Comparison of ENCODE assay signal across 25 cellular contexts in genomic region chr1:3563125-3563524, GRCh38. TPM values are rescaled to one million over a fixed set of nuclear protein-coding genes. Genes with fewer than 3 reads are reported as not detected.
DNase-seq lines count a peak whose midpoint lies in the region; ATAC-seq, FAIRE-seq and TF ChIP-seq lines count a peak whose summit lies in the region.
"Had no signal": no experiment of that assay in that cellular context is flagged by ENCODE, and none has a peak within 500 bp of the region (broad histone marks: within the 10 kb centered on the region; RNA-seq: fewer than 3 reads in every experiment).

No MANE protein-coding gene starts in this region.

- H3K4me1 ChIP-seq in HepG2 (ENCODE audit: insufficient read depth, low read length) (peaks cover 6% of the 10 kb centered on the region; the same call in 1 of the 2 replicates), right lobe of liver (no peaks in the 10 kb centered on the region), neuronal stem cell (ENCODE audit: control insufficient read depth in 2 of 2, insufficient read depth in 1 of 2, low read depth in 1 of 2, low read length in 2 of 2) (peaks cover 2 to 4% of the 10 kb centered on the region in 2 donors)
- H3K4me1 ChIP-seq: A549 had no signal

- CTCF ChIA-PET in HepG2 (lab: Yijun Ruan, JAX; ENCODE audit: low intra/inter-chr PET ratio, low total read pairs) = no interaction called here
- CTCF ChIA-PET in activated CD4-positive, alpha-beta T cell treated with anti-CD3 and anti-CD28 coated beads for 36 hours (lab: Charles Lee) = interaction anchor here (1.2 kb wide), 1 partner anchor 43 kb away, joined by 3 read pairs; no protein-coding TSS in a partner anchor
- CTCF ChIA-PET in MCF 10A (lab: Yijun Ruan, JAX) = interaction anchor here (4.7 kb wide), 1 partner anchor 58 kb away, joined by 57 read pairs; no protein-coding TSS in a partner anchor

- intact Hi-C loops in HepG2 (cut with micrococcal nuclease; ENCODE audit: unreplicated experiment) = no loop called here
- intact Hi-C loops in right lobe of liver (cut with DNase I) = no loop called here
- intact Hi-C loops in activated CD4-positive, alpha-beta T cell treated with anti-CD3 and anti-CD28 coated beads for 36 hours (cut with DNase I, micrococcal nuclease) = loop anchor here in 1 of 2 experiments (10.0 kb wide), 1 partner anchor 162 kb away; no protein-coding TSS in a partner anchor
- intact Hi-C loops in MCF 10A (cut with micrococcal nuclease) = loop anchor here (10.0 kb wide), 1 partner anchor 68 kb away; no protein-coding TSS in a partner anchor

- H3K27ac Mint-ChIP-seq in endothelial cell (ENCODE audit: unreplicated experiment) = no peak overlapping the region
- H3K27ac Mint-ChIP-seq in activated CD4-positive, alpha-beta T cell treated with anti-CD3 and anti-CD28 coated beads for 36 hours = no peak overlapping the region
- H3K27ac Mint-ChIP-seq in MCF 10A (ENCODE audit: low read depth, unreplicated experiment) = no peak overlapping the region
- H3K27ac Mint-ChIP-seq: B cell; CD4-positive, alpha-beta memory T cell; CD8-positive, alpha-beta memory T cell had no signal

- peaks cover 14% of the 10 kb centered on the region for H3K79me1 ChIP-seq in neuronal stem cell (ENCODE audit: low read depth, low read length)

- no peak overlapping the region for H4K91ac ChIP-seq in neuronal stem cell (ENCODE audit: low read depth, low read length, poor library complexity)

- no peak for ATAC-seq in HepG2
- no peak for ATAC-seq in right lobe of liver
- ATAC-seq in activated CD4-positive, alpha-beta T cell treated with anti-CD3 and anti-CD28 coated beads for 36 hours = no peak
- ATAC-seq: A549, GM12878 had no signal

- H2AFZ ChIP-seq in HepG2 (ENCODE audit: low read length) (no peak overlapping the region), neuronal stem cell (ENCODE audit: low read length) (no peak overlapping the region)

- no peak overlapping the region for H2BK15ac ChIP-seq in neuronal stem cell (ENCODE audit: low read length)

- no TSS peak for BruUV-seq in HepG2 (replicated peaks; lab: Mats Ljungman, UMichigan)
- no TSS peak for BruUV-seq in MCF 10A (replicated peaks; lab: Mats Ljungman, UMichigan)

- peak overlapping the region; percentile 71 for H3K14ac ChIP-seq in neuronal stem cell (ENCODE audit: low read length)

- H3K4me2 ChIP-seq in HepG2 (ENCODE audit: low read depth, low read length) (no peak overlapping the region), neuronal stem cell (ENCODE audit: insufficient read depth, low read length, poor library complexity, severe bottlenecking) (no peak overlapping the region)
- H3K4me2 ChIP-seq: A549; BLaER1 treated with 17β-estradiol and CSF1 and Interleukin-3, amounts not matched to agents 10 nM and 100 nM had no signal

- H3K36me3 ChIP-seq in HepG2 (replicated peaks in 1 of 2; ENCODE audit: control insufficient read depth in 1 of 2, insufficient read depth in 2 of 2, low read length in 2 of 2) (no peaks in the 10 kb centered on the region), right lobe of liver (no peaks in the 10 kb centered on the region), neuronal stem cell (replicated peaks in 1 of 2; ENCODE audit: control insufficient read depth in 2 of 2, insufficient read depth in 2 of 2, low read length in 2 of 2) (no peaks in the 10 kb centered on the region)

- H3K9me3 Mint-ChIP-seq in endothelial cell (ENCODE audit: unreplicated experiment) = peaks cover 6% of the 10 kb centered on the region
- H3K9me3 Mint-ChIP-seq in activated CD4-positive, alpha-beta T cell treated with anti-CD3 and anti-CD28 coated beads for 36 hours (ENCODE audit: low read depth) = no peaks in the 10 kb centered on the region
- H3K9me3 Mint-ChIP-seq in MCF 10A (ENCODE audit: unreplicated experiment) = peaks cover 3% of the 10 kb centered on the region
- H3K9me3 Mint-ChIP-seq: CD8-positive, alpha-beta memory T cell had no signal

- H3K4ac ChIP-seq in neuronal stem cell (ENCODE audit: low read length) = no peak overlapping the region

- H2AK5ac ChIP-seq in neuronal stem cell (ENCODE audit: low read depth, low read length) = no peak overlapping the region

- H3K4me1 Mint-ChIP-seq in endothelial cell (ENCODE audit: unreplicated experiment) (peaks cover 8% of the 10 kb centered on the region), MCF 10A (ENCODE audit: insufficient read depth, unreplicated experiment) (peaks cover 7% of the 10 kb centered on the region)
- no peaks in the 10 kb centered on the region for H3K4me1 Mint-ChIP-seq in activated CD4-positive, alpha-beta T cell treated with anti-CD3 and anti-CD28 coated beads for 36 hours
- H3K4me1 Mint-ChIP-seq: B cell; CD8-positive, alpha-beta memory T cell had no signal

- H3K27me3 ChIP-seq in HepG2 (ENCODE audit: control insufficient read depth in 1 of 2, insufficient read depth in 2 of 2, low read length in 2 of 2) (peaks cover 1 to 38% of the 10 kb centered on the region in 2 experiments; a peak in 4 of 5 replicates), right lobe of liver (no peaks in the 10 kb centered on the region), neuronal stem cell (ENCODE audit: control insufficient read depth in 3 of 3, insufficient read depth in 3 of 3, low read depth in 1 of 3, low read length in 3 of 3) (no peaks in the 10 kb centered on the region)
- H3K27me3 ChIP-seq: BLaER1 treated with 17β-estradiol and CSF1 and Interleukin-3, amounts not matched to agents 10 nM and 100 nM had no signal

- peak overlapping the region; percentile 89 for H3K23ac ChIP-seq in neuronal stem cell (ENCODE audit: low read depth, low read length, poor library complexity)

- TF ChIP-seq EP300 in HepG2 (IDR thresholded peaks at IDR 0.05; ENCODE audit: low read depth in 2 of 2, low read length in 2 of 2) (no peak), HepG2 (CRISPR knock-in tag; IDR thresholded peaks at IDR 0.05; ENCODE audit: borderline replicate concordance) (no peak)

- H2BK12ac ChIP-seq in neuronal stem cell (ENCODE audit: low read length) = no peak overlapping the region

- 57% methylated on average over 7 of the region's 12 CpGs for WGBS in HepG2 (ENCODE audit: low lambda C conversion rate)
- 90% methylated on average over 6 of the region's 12 CpGs for WGBS in right lobe of liver (ENCODE audit: insufficient coverage, low coverage, low lambda C conversion rate, missing lambda C conversion rate)
- no CpG with 5 or more reads among the region's 12 CpGs for WGBS in neuronal stem cell (ENCODE audit: extremely low coverage in 2 of 2, insufficient read length in 2 of 2, insufficient replicate concordance in 1 of 2), 2 donors

- H3K9me3 ChIP-seq in HepG2 (ENCODE audit: low read length) (no peaks in the 10 kb centered on the region), right lobe of liver (no peaks in the 10 kb centered on the region), neuronal stem cell (replicated peaks in 1 of 2; ENCODE audit: control insufficient read depth in 2 of 2, insufficient read depth in 1 of 2, low read depth in 1 of 2, low read length in 2 of 2) (peaks cover 0 to 5% of the 10 kb centered on the region in 2 donors)
- H3K9me3 ChIP-seq: A549 had no signal

- no peak for TF ChIP-seq RAD21 in HepG2 (CRISPR knock-in tag; IDR thresholded peaks at IDR 0.05)

- H3K27ac ChIP-seq in HepG2 (ENCODE audit: extremely low read length, insufficient read depth, low read length) (no peak overlapping the region), right lobe of liver (no peak overlapping the region), neuronal stem cell (replicated peaks; ENCODE audit: low read length) (no peak overlapping the region)
- H3K27ac ChIP-seq: 22Rv1; A549; BLaER1 treated with 17β-estradiol and CSF1 and Interleukin-3, amounts not matched to agents 10 nM and 100 nM; C4-2B had no signal

- H3K36me3 Mint-ChIP-seq in endothelial cell (ENCODE audit: low read depth, unreplicated experiment) (peaks cover 22% of the 10 kb centered on the region), MCF 10A (ENCODE audit: insufficient read depth, unreplicated experiment) (no peaks in the 10 kb centered on the region)
- no peaks in the 10 kb centered on the region for H3K36me3 Mint-ChIP-seq in activated CD4-positive, alpha-beta T cell treated with anti-CD3 and anti-CD28 coated beads for 36 hours (ENCODE audit: low read depth)
- H3K36me3 Mint-ChIP-seq: CD4-positive, alpha-beta memory T cell had no signal

- no peak overlapping the region for H3K4me3 ChIP-seq in HepG2 (replicated peaks in 1 of 3; ENCODE audit: insufficient read depth in 1 of 3, low read depth in 2 of 3, low read length in 3 of 3)
- no peak overlapping the region for H3K4me3 ChIP-seq in right lobe of liver
- H3K4me3 ChIP-seq in neuronal stem cell (ENCODE audit: low read length in 2 of 2) = no peak overlapping the region
- H3K4me3 ChIP-seq: A549; BLaER1 treated with 17β-estradiol and CSF1 and Interleukin-3, amounts not matched to agents 10 nM and 100 nM; GM12878 had no signal

- FAIRE-seq in HepG2 (lab: Jason Lieb, UNC) = no peak
- FAIRE-seq: A549, GM12878, GM12892, GM18507 had no signal

- TF ChIP-seq POLR2A in HepG2 (IDR thresholded peaks at IDR 0.05; ENCODE audit: insufficient read depth in 1 of 2, low read depth in 2 of 2, low read length in 2 of 2) (no peak), right lobe of liver (IDR thresholded peaks at IDR 0.05) (no peak)

- no peaks in the 10 kb centered on the region for H3K79me2 ChIP-seq in HepG2 (ENCODE audit: insufficient read depth, low read length)

- TF ChIP-seq CTCF in HepG2 (CRISPR knock-in tag; IDR thresholded peaks at IDR 0.05) = no peak
- no peak for TF ChIP-seq CTCF in right lobe of liver (IDR thresholded peaks at IDR 0.05)
- TF ChIP-seq CTCF in endothelial cell (IDR thresholded peaks at IDR 0.05; ENCODE audit: unreplicated experiment) = no peak
- TF ChIP-seq CTCF in MCF 10A (IDR thresholded peaks at IDR 0.05; ENCODE audit: unreplicated experiment) = no peak

- H3K9ac ChIP-seq in HepG2 (ENCODE audit: insufficient read depth, low read depth, low read length) = no peak overlapping the region
- peak overlapping the region; percentile 53 for H3K9ac ChIP-seq in neuronal stem cell (ENCODE audit: low read depth, low read length, poor library complexity)

- peaks cover 14% of the 10 kb centered on the region for H3K27me3 Mint-ChIP-seq in endothelial cell (ENCODE audit: unreplicated experiment)
- no peaks in the 10 kb centered on the region for H3K27me3 Mint-ChIP-seq in activated CD4-positive, alpha-beta T cell treated with anti-CD3 and anti-CD28 coated beads for 36 hours
- H3K27me3 Mint-ChIP-seq in MCF 10A (ENCODE audit: insufficient read depth, unreplicated experiment) = peaks cover 11% of the 10 kb centered on the region

- H4K20me1 ChIP-seq in HepG2 (ENCODE audit: insufficient read depth, low read length) = peaks cover 9% of the 10 kb centered on the region; the same call in 1 of the 2 replicates

- H4K8ac ChIP-seq in neuronal stem cell (ENCODE audit: low read depth, low read length) = no peak overlapping the region

- no peak overlapping the region for H2BK120ac ChIP-seq in neuronal stem cell (ENCODE audit: low read depth, low read length)

- peak overlapping the region; percentile 75 for H2BK5ac ChIP-seq in neuronal stem cell (ENCODE audit: low read length)

- no peak for DNase-seq in HepG2 (ENCODE audit: low spot score)
- DNase-seq in right lobe of liver = no peak
- DNase-seq in endothelial cell (ENCODE audit: low spot score) = no peak
- no peak for DNase-seq in neuronal stem cell (ENCODE audit: low spot score)
- no peak for DNase-seq in activated CD4-positive, alpha-beta T cell treated with anti-CD3 and anti-CD28 coated beads for 36 hours
- no peak for DNase-seq in MCF 10A (ENCODE audit: unreplicated experiment)
- DNase-seq: AML-193; CD4-positive, alpha-beta memory T cell; CD8-positive, alpha-beta memory T cell; COR-L47; DMS 273 treated with DMSO at 0.1 percent for 48 hours; DMS153; DMS53; DMS79; DND-41; EL; GDM1 had no signal

- POLR2A ChIA-PET in HepG2 (lab: Yijun Ruan, JAX) = no interaction called here
- POLR2A ChIA-PET in activated CD4-positive, alpha-beta T cell treated with anti-CD3 and anti-CD28 coated beads for 36 hours (lab: Charles Lee) = no interaction called here
- POLR2A ChIA-PET in MCF 10A (lab: Yijun Ruan, JAX) = interaction anchor here (1.2 kb wide), 1 partner anchor 45 kb away, joined by 3 read pairs; no protein-coding TSS in a partner anchor

- H3K18ac ChIP-seq in neuronal stem cell (ENCODE audit: low read length) = no peak overlapping the region

- in situ Hi-C loops in HepG2 (cut with HindIII; ENCODE audit: extremely low pct_ligation_motif_present, low pct_unique_long_range_greater_than_20kb) = no loop called here

- H3K4me3 Mint-ChIP-seq in endothelial cell (ENCODE audit: unreplicated experiment) = peak overlapping the region; percentile 25
- H3K4me3 Mint-ChIP-seq in activated CD4-positive, alpha-beta T cell treated with anti-CD3 and anti-CD28 coated beads for 36 hours = no peak overlapping the region
- H3K4me3 Mint-ChIP-seq in MCF 10A (ENCODE audit: unreplicated experiment) = no peak overlapping the region
- H3K4me3 Mint-ChIP-seq: B cell; CD4-positive, alpha-beta memory T cell; CD8-positive, alpha-beta memory T cell had no signal

RNA-seq across cellular contexts. Expression of gene MEGF6, which starts 48.2 kb away (rescaled TPM):
- total RNA-seq in HepG2 (2016; rRNA removed; fragmentation: Illumina TruSeq; extraction: Trizol) (0.76 and 1.9 TPM in 2 replicates), right lobe of liver (1 to 10 TPM; 2.2 to 9.6 (median 4.4) TPM), endothelial cell (ENCODE audit: unreplicated experiment) (198 TPM), MCF 10A (2022) (12.9 and 14.3 TPM in 2 replicates)
- total RNA-seq in HepG2 (2016; cell fraction: cytosol; rRNA removed; fragmentation: Illumina TruSeq; extraction: Trizol; ENCODE audit: low read depth) = 0.18 and 0.61 TPM in 2 replicates
- total RNA-seq in HepG2 (2016; cell fraction: insoluble cytoplasmic fraction; rRNA removed; fragmentation: Illumina TruSeq; extraction: Trizol) = 0.70 and 2.7 TPM in 2 replicates
- total RNA-seq in HepG2 (2016; cell fraction: membrane; rRNA removed; fragmentation: Illumina TruSeq; extraction: Trizol) = 0.52 and 0.96 TPM in 2 replicates
- total RNA-seq in HepG2 (2016; cell fraction: nucleus; rRNA removed; fragmentation: Illumina TruSeq; extraction: Trizol) = 2.7 and 3.4 TPM in 2 replicates
- polyA plus RNA-seq in HepG2 (2011; rRNA removed) = 1.9 and 3.5 TPM in 2 replicates
- 0.90 and 1.8 TPM in 2 replicates for polyA plus RNA-seq in HepG2 (2011; cell fraction: cytosol; rRNA removed)
- polyA plus RNA-seq in HepG2 (2011; cell fraction: nucleus; rRNA removed) = 68.1 and 94.7 TPM in 2 replicates
- polyA plus RNA-seq in HepG2 (2012) = 3.6 and 4.8 TPM in 2 replicates
- 0.09 and 0.19 TPM in 2 replicates for polyA plus RNA-seq in HepG2 (2016; cell fraction: cytosol; fragmentation: Illumina TruSeq; extraction: Trizol; ENCODE audit: low read depth)
- 0.80 and 1.3 TPM in 2 replicates for polyA plus RNA-seq in HepG2 (2016; cell fraction: insoluble cytoplasmic fraction; fragmentation: Illumina TruSeq; extraction: Trizol; ENCODE audit: low read depth)
- polyA plus RNA-seq in HepG2 (2016; cell fraction: membrane; fragmentation: Illumina TruSeq; extraction: Trizol; ENCODE audit: low read depth) = 0.19 and 0.34 TPM in 2 replicates
- 8.1 and 10.4 TPM in 2 replicates for polyA plus RNA-seq in HepG2 (2016; cell fraction: nucleus; fragmentation: Illumina TruSeq; extraction: Trizol; ENCODE audit: insufficient read depth, low read depth)
- 3.5 and 4.6 TPM in 2 replicates for polyA minus RNA-seq in HepG2 (2011; rRNA and poly(A)+ RNA removed; ENCODE audit: low replicate concordance)
- 1.7 and 2.4 TPM in 2 replicates for polyA minus RNA-seq in HepG2 (2011; cell fraction: cytosol; rRNA and poly(A)+ RNA removed)
- polyA minus RNA-seq in HepG2 (2011; cell fraction: nucleus; rRNA and poly(A)+ RNA removed) = 5.6 and 10.6 TPM in 2 replicates
- 10.3 TPM for polyA plus RNA-seq in neuronal stem cell (2013, experiment 1 of 2)
- 10.0 TPM for polyA plus RNA-seq in neuronal stem cell (2013, experiment 2 of 2)
- 1 to 10 TPM; 2.6 to 4.5 TPM for total RNA-seq in activated CD4-positive, alpha-beta T cell treated with anti-CD3 and anti-CD28 coated beads for 36 hours

Comparison
In these comparisons a context has a peak if more than half of its experiments do, and no peak if none do; other contexts are left out.
1. RNA of gene MEGF6, which starts 48.2 kb away (total RNA-seq): 198 TPM in endothelial cell (single experiment); 12.9 to 14.3 TPM in MCF 10A, 2.6 to 4.5 TPM in activated CD4-positive, alpha-beta T cell treated with anti-CD3 and anti-CD28 coated beads for 36 hours, 2.2 to 9.6 TPM in right lobe of liver and 0.18 to 3.4 TPM in HepG2; every median in the first group is over 10 times any median in the second.